Comparison of ENCODE assay signal across 15 cellular contexts in genomic region chr10:118669835-118670234, GRCh38.
DNase-seq lines count a peak whose midpoint lies in the region; ATAC-seq and TF ChIP-seq lines count a peak whose summit lies in the region.
"Had no signal": no experiment of that assay in that cellular context is flagged by ENCODE, and none has a peak within 500 bp of the region (broad histone marks: within the 10 kb centered on the region; RNA-seq: fewer than 3 reads in every experiment).

No MANE protein-coding gene starts in this region.

- H3K36me3 Mint-ChIP-seq in CD4-positive, alpha-beta memory T cell: peaks cover 10 to 20% of the 10 kb centered on the region in 2 donors
- peaks cover 4% of the 10 kb centered on the region for H3K36me3 Mint-ChIP-seq in activated CD4-positive, alpha-beta T cell treated with anti-CD3 and anti-CD28 coated beads, Interleukin-2, amount 10 ng/mL, durations not matched to agents 24 days and 14 days (ENCODE audit: low read depth)
- H3K36me3 Mint-ChIP-seq: IgD-negative memory B cell had no signal

- TF ChIP-seq POLR2A in adrenal gland (IDR thresholded peaks at IDR 0.05): no peak

- CTCF ChIA-PET in CD4-positive, alpha-beta memory T cell (lab: Charles Lee; ENCODE audit: partially characterized antibody): interaction anchor here (1.0 to 1.9 kb wide), 3 partner anchors 26 to 101 kb away, joined by 3 to 6 read pairs (median 3); no protein-coding TSS in a partner anchor

- no peak overlapping the region for H3K27ac ChIP-seq in CD4-positive, alpha-beta memory T cell (ENCODE audit: low read depth, low read length)
- peak overlapping the region in 3 of 5 donors; percentile 29 to 91 (median 77) for H3K27ac ChIP-seq in adrenal gland

- no peak for TF ChIP-seq CTCF in adrenal gland (IDR thresholded peaks at IDR 0.05)
- TF ChIP-seq CTCF in foreskin fibroblast (IDR thresholded peaks at IDR 0.05; ENCODE audit: low read depth, low read length): no peak

- POLR2A ChIA-PET in CD4-positive, alpha-beta memory T cell (lab: Charles Lee; ENCODE audit: partially characterized antibody): no interaction called here

- peaks cover 11 to 36% (median 25%) of the 10 kb centered on the region in 4 donors for H3K4me1 Mint-ChIP-seq in CD4-positive, alpha-beta memory T cell
- no peaks in the 10 kb centered on the region for H3K4me1 Mint-ChIP-seq in activated CD4-positive, alpha-beta T cell treated with anti-CD3 and anti-CD28 coated beads, Interleukin-2, amount 10 ng/mL, durations not matched to agents 24 days and 14 days

- intact Hi-C loops in CD4-positive, alpha-beta memory T cell (cut with micrococcal nuclease): loop anchor here (10.0 kb wide), 1 partner anchor 75 kb away; the partner anchor contains the start of gene PRLHR
- intact Hi-C loops in adrenal gland (cut with DNase I): no loop called here
- intact Hi-C loops in activated CD4-positive, alpha-beta T cell treated with anti-CD3 and anti-CD28 coated beads, Interleukin-2, amount 10 ng/mL, durations not matched to agents 24 days and 14 days (cut with micrococcal nuclease): no loop called here

- WGBS in adrenal gland, 4 donors: 40 to 69% (median 48%) methylated on average over 3 of the region's 3 CpGs

- H3K4me1 ChIP-seq in CD4-positive, alpha-beta memory T cell (ENCODE audit: insufficient read depth, low read length): peaks cover 21% of the 10 kb centered on the region
- peaks cover 28 to 58% of the 10 kb centered on the region in 2 donors for H3K4me1 ChIP-seq in adrenal gland (replicated peaks in 1 of 2)

- peak in 1 of 5 donors; percentile 29 for DNase-seq in CD4-positive, alpha-beta memory T cell
- DNase-seq in adrenal gland (peak in 1 of 7 donors; percentile 61), foreskin fibroblast (no peak), pons (ENCODE audit: low spot score) (peak; percentile 11), NCI-H345 treated with DMSO at 0.1 percent for 48 hours (lab: John Stamatoyannopoulos, UW; ENCODE audit: unreplicated experiment) (no peak)
- DNase-seq in activated CD4-positive, alpha-beta T cell treated with anti-CD3 and anti-CD28 coated beads, Interleukin-2, amount 10 ng/mL, durations not matched to agents 24 days and 14 days: no peak
- DNase-seq: activated B cell treated with CpG ODN at 0.5 μM for 24 hours; activated T-cell treated with anti-CD3 and anti-CD28 coated beads, Interleukin-2, amount 50 U/mL, for 24 hours; NCI-H2029 treated with DMSO at 0.1 percent for 48 hours; NCI-H226; T1000 had no signal

- no peaks in the 10 kb centered on the region for H3K27me3 Mint-ChIP-seq in CD4-positive, alpha-beta memory T cell
- H3K27me3 Mint-ChIP-seq in activated CD4-positive, alpha-beta T cell treated with anti-CD3 and anti-CD28 coated beads, Interleukin-2, amount 10 ng/mL, durations not matched to agents 24 days and 14 days: no peaks in the 10 kb centered on the region
- H3K27me3 Mint-ChIP-seq: activated T-cell treated with anti-CD3 and anti-CD28 coated beads, Interleukin-2, amount 50 U/mL, for 24 hours had no signal

- H3K27me3 ChIP-seq in CD4-positive, alpha-beta memory T cell (ENCODE audit: insufficient read depth, low read length): no peaks in the 10 kb centered on the region
- H3K27me3 ChIP-seq in adrenal gland: no peaks in the 10 kb centered on the region

- H3K9me3 Mint-ChIP-seq in CD4-positive, alpha-beta memory T cell: peaks cover 0 to 2% (median 0%) of the 10 kb centered on the region in 8 donors
- no peaks in the 10 kb centered on the region for H3K9me3 Mint-ChIP-seq in activated CD4-positive, alpha-beta T cell treated with anti-CD3 and anti-CD28 coated beads, Interleukin-2, amount 10 ng/mL, durations not matched to agents 24 days and 14 days
- H3K9me3 Mint-ChIP-seq: activated B cell treated with CpG ODN at 0.5 μM for 24 hours; activated T-cell treated with anti-CD3 and anti-CD28 coated beads, Interleukin-2, amount 50 U/mL, for 24 hours; dendritic cell treated with granulocyte-macrophage colony-stimulating factor and Interleukin-4, amounts not matched to agents 40 ng/mL and 50 ng/mL, for 4 days; IgD-negative memory B cell had no signal

- no peak overlapping the region for H3K4me3 ChIP-seq in CD4-positive, alpha-beta memory T cell (ENCODE audit: low read length in 2 of 2)
- no peak overlapping the region for H3K4me3 ChIP-seq in adrenal gland
- peak overlapping the region; percentile 5 to 17 for H3K4me3 ChIP-seq in foreskin fibroblast (ENCODE audit: low read depth in 1 of 2, low read length in 2 of 2)

- H3K27ac Mint-ChIP-seq in CD4-positive, alpha-beta memory T cell: peak overlapping the region in 5 of 7 donors; percentile 26 to 76 (median 43)
- no peak overlapping the region for H3K27ac Mint-ChIP-seq in activated CD4-positive, alpha-beta T cell treated with anti-CD3 and anti-CD28 coated beads, Interleukin-2, amount 10 ng/mL, durations not matched to agents 24 days and 14 days
- H3K27ac Mint-ChIP-seq: activated B cell treated with CpG ODN at 0.5 μM for 24 hours; dendritic cell treated with granulocyte-macrophage colony-stimulating factor and Interleukin-4, amounts not matched to agents 40 ng/mL and 50 ng/mL, for 4 days had no signal

- H3K36me3 ChIP-seq in CD4-positive, alpha-beta memory T cell (ENCODE audit: insufficient read depth, low read length): no peaks in the 10 kb centered on the region
- no peaks in the 10 kb centered on the region for H3K36me3 ChIP-seq in adrenal gland (replicated peaks in 1 of 2)

- peak overlapping the region in 3 of 8 donors; percentile 3 to 39 (median 32) for H3K4me3 Mint-ChIP-seq in CD4-positive, alpha-beta memory T cell
- H3K4me3 Mint-ChIP-seq in activated CD4-positive, alpha-beta T cell treated with anti-CD3 and anti-CD28 coated beads, Interleukin-2, amount 10 ng/mL, durations not matched to agents 24 days and 14 days: no peak overlapping the region
- H3K4me3 Mint-ChIP-seq: activated T-cell treated with anti-CD3 and anti-CD28 coated beads, Interleukin-2, amount 50 U/mL, for 24 hours; dendritic cell treated with granulocyte-macrophage colony-stimulating factor and Interleukin-4, amounts not matched to agents 40 ng/mL and 50 ng/mL, for 4 days had no signal

- ATAC-seq in GM21825 (IDR thresholded peaks at IDR 0.05; ENCODE audit: unreplicated experiment): no peak
- no peak for ATAC-seq in GM18517 (IDR thresholded peaks at IDR 0.05; ENCODE audit: unreplicated experiment)

- H3K9me3 ChIP-seq in CD4-positive, alpha-beta memory T cell (ENCODE audit: control insufficient read depth in 1 of 2, low read length in 2 of 2): no peaks in the 10 kb centered on the region
- H3K9me3 ChIP-seq in adrenal gland (replicated peaks in 1 of 3): no peaks in the 10 kb centered on the region

Comparison
In these comparisons a context has a peak if more than half of its experiments do, and no peak if none do; other contexts are left out.
1. H3K4me3 ChIP-seq: peak in foreskin fibroblast (2 of 2); none in CD4-positive, alpha-beta memory T cell (0 of 2) and adrenal gland (0 of 4).